Comparison of ENCODE assay signal across 8 cellular contexts in genomic region chr6:26183581-26184408, GRCh38.
DNase-seq lines count a peak whose midpoint lies in the region; FAIRE-seq and TF ChIP-seq lines count a peak whose summit lies in the region.

No MANE protein-coding gene starts in this region.

- H3K27me3 ChIP-seq in stomach = peaks cover 0 to 22% (median 0%) of the 10 kb centered on the region in 3 donors

- H3K36me3 ChIP-seq in mesodermal cell (ENCODE audit: control insufficient read depth, insufficient read depth, low read length) (no peaks in the 10 kb centered on the region), stomach (no peaks in the 10 kb centered on the region)

- TF ChIP-seq POLR2A in stomach (IDR thresholded peaks at IDR 0.05) = peak in 2 of 4 donors; percentile 59 to 82

- H3K4me3 ChIP-seq in epithelial cell of esophagus (ENCODE audit: low read length) (peak overlapping the region; percentile 57), mesodermal cell (ENCODE audit: extremely low read depth, insufficient read depth, low read length, poor library complexity, severe bottlenecking) (peak overlapping the region; percentile 37), stomach (peak overlapping the region; percentile 48 to 56 (median 50))

- 0 to 1% methylated on average over 31 to 34 of the region's 37 CpGs for WGBS in mesodermal cell (ENCODE audit: insufficient coverage in 2 of 2), 2 experiments
- 1 to 3% (median 3%) methylated on average over 27 to 37 of the region's 37 CpGs for WGBS in stomach, 5 donors

- no peak for TF ChIP-seq EP300 in stomach (IDR thresholded peaks at IDR 0.05)

- TF ChIP-seq CTCF in epithelial cell of esophagus (IDR thresholded peaks at IDR 0.05; ENCODE audit: insufficient read depth, low read depth, low read length, missing control alignments) = no peak
- TF ChIP-seq CTCF in stomach (IDR thresholded peaks at IDR 0.05) = no peak

- H3K4me1 ChIP-seq in mesodermal cell (ENCODE audit: control insufficient read depth, insufficient read depth, low read length, poor library complexity, severe bottlenecking) = no peaks in the 10 kb centered on the region
- H3K4me1 ChIP-seq in stomach = peaks cover 0 to 31% (median 20%) of the 10 kb centered on the region in 4 donors

- intact Hi-C loops in stomach (cut with DNase I; ENCODE audit: low total_unique reads) = no loop called here

- DNase-seq in GM18507 (ENCODE audit: extremely low spot score, insufficient read length, low read depth) (no peak), LoVo (ENCODE audit: low spot score) (peak; percentile 86), epithelial cell of esophagus (ENCODE audit: low read depth) (peak; percentile 90), stomach (peak; percentile 59), RPMI8226 (no peak), AML-193 (lab: John Stamatoyannopoulos, UW) (no peak)
- DNase-seq in activated CD8-positive, alpha-beta memory T cell treated with anti-CD3 and anti-CD28 coated beads, Interleukin-2, amount 50 U/mL, for 48 hours = peak; percentile 84

- H3K27ac ChIP-seq in mesodermal cell (ENCODE audit: low read depth, low read length, severe bottlenecking) (peak overlapping the region; percentile 75), stomach (peak overlapping the region; percentile 55 to 89 (median 86))

- peak; percentile 81 for FAIRE-seq in GM18507 (lab: Jason Lieb, UNC)

- H3K9me3 ChIP-seq in mesodermal cell (ENCODE audit: control insufficient read depth, low read length) (no peaks in the 10 kb centered on the region), stomach (no peaks in the 10 kb centered on the region)

Comparison
In these comparisons a context has a peak if more than half of its experiments do, and no peak if none do; other contexts are left out.
1. DNase-seq: peak in LoVo (single experiment), activated CD8-positive, alpha-beta memory T cell treated with anti-CD3 and anti-CD28 coated beads, Interleukin-2, amount 50 U/mL, for 48 hours (single experiment), epithelial cell of esophagus (single experiment) and stomach (single experiment); none in GM18507 (single experiment), RPMI8226 (single experiment) and AML-193 (0 of 2).
2. Peak in every context shown above with its lines, with median percentiles within 50 percentile points of each other: H3K4me3 ChIP-seq.